In genomic region chr12:34106172-34106571, GRCh38 we compare ENCODE assay signal across 9 cellular contexts.
"Had no signal": no experiment of that assay in that cellular context is flagged by ENCODE, and none has a peak within 500 bp of the region (broad histone marks: within the 10 kb centered on the region; RNA-seq: fewer than 3 reads in every experiment).

No MANE protein-coding gene starts in this region.

- ATAC-seq: HCT116, HepG2 had no signal

- H3K4me1 Mint-ChIP-seq: IgD-negative memory B cell had no signal

- H3K27ac Mint-ChIP-seq: HFFc6, IgD-negative memory B cell had no signal

- H3K36me3 ChIP-seq: HAP-1 had no signal

- H3K4me3 ChIP-seq: HAP-1 had no signal

- H3K4me3 Mint-ChIP-seq: HFFc6, IgD-negative memory B cell had no signal

- H3K9me3 ChIP-seq: HAP-1 had no signal

- H3K36me3 Mint-ChIP-seq: IgD-negative memory B cell had no signal

- DNase-seq: GOT3, H7, HFFc6, KBM-7 had no signal

- H3K4me1 ChIP-seq: HAP-1 had no signal

- H3K27ac ChIP-seq: HL-60 had no signal

- H3K9me3 Mint-ChIP-seq: IgD-negative memory B cell had no signal
